In genomic region chr11:118939948-118940598, GRCh38 we compare ENCODE assay signal across 10 cellular contexts. TPM values are rescaled to one million over a fixed set of nuclear protein-coding genes. Genes with fewer than 3 reads are reported as not detected.
DNase-seq lines count a peak whose midpoint lies in the region; ATAC-seq and TF ChIP-seq lines count a peak whose summit lies in the region.
"Had no signal": no experiment of that assay in that cellular context is flagged by ENCODE, and none has a peak within 500 bp of the region (broad histone marks: within the 10 kb centered on the region; RNA-seq: fewer than 3 reads in every experiment).

No MANE protein-coding gene starts in this region.

- H3K9me3 Mint-ChIP-seq in effector memory CD8-positive, alpha-beta T cell: no peaks in the 10 kb centered on the region

- no peak for TF ChIP-seq POLR2A in esophagus muscularis mucosa (IDR thresholded peaks at IDR 0.05; ENCODE audit: low read depth)

- H3K4me3 ChIP-seq in GM23248 (no peak overlapping the region), esophagus muscularis mucosa (no peak overlapping the region)
- H3K4me3 ChIP-seq: Peyer's patch had no signal

- H3K27ac Mint-ChIP-seq in T-helper 17 cell: no peak overlapping the region
- H3K27ac Mint-ChIP-seq in effector memory CD8-positive, alpha-beta T cell: peak overlapping the region in 1 of 2 donors; percentile 53

- ATAC-seq in T-helper 17 cell: peak; percentile 90
- peak; percentile 50 for ATAC-seq in effector memory CD8-positive, alpha-beta T cell (replicated peaks)
- no peak for ATAC-seq in HG03565 (IDR thresholded peaks at IDR 0.05; ENCODE audit: unreplicated experiment)
- ATAC-seq in HG03039 (IDR thresholded peaks at IDR 0.05; ENCODE audit: unreplicated experiment): no peak

- H3K4me2 ChIP-seq in GM23248 (ENCODE audit: unreplicated experiment): no peak overlapping the region

- H3K27ac ChIP-seq in GM23248 (no peak overlapping the region), esophagus muscularis mucosa (replicated peaks in 1 of 4) (no peak overlapping the region)
- H3K27ac ChIP-seq: Peyer's patch had no signal

- WGBS in GM23248 (ENCODE audit: low coverage in 1 of 2, low lambda C conversion rate in 2 of 2, missing lambda C conversion rate in 2 of 2), 2 experiments: 45 to 53% methylated on average over 12 to 14 of the region's 14 CpGs
- 50% methylated on average over 9 of the region's 14 CpGs for WGBS in esophagus muscularis mucosa

- TF ChIP-seq CTCF in esophagus muscularis mucosa (IDR thresholded peaks at IDR 0.05): no peak

- H3F3A ChIP-seq in GM23248 (ENCODE audit: insufficient read depth): peaks cover 13% of the 10 kb centered on the region

- H3K9ac ChIP-seq in GM23248: no peak overlapping the region

- H3K36me3 ChIP-seq in GM23248 (ENCODE audit: low read depth) (no peaks in the 10 kb centered on the region), esophagus muscularis mucosa (no peaks in the 10 kb centered on the region)
- H3K36me3 ChIP-seq: Peyer's patch had no signal

- H3K4me1 ChIP-seq in GM23248 (ENCODE audit: insufficient read depth): peaks cover 14% of the 10 kb centered on the region
- H3K4me1 ChIP-seq in esophagus muscularis mucosa: no peaks in the 10 kb centered on the region

- in situ Hi-C loops in GM23248 (cut with MboI): loop anchor here (10.0 kb wide), 1 partner anchor 245 kb away; no protein-coding TSS in a partner anchor

- H3K27me3 Mint-ChIP-seq in T-helper 17 cell: peaks cover 2% of the 10 kb centered on the region
- peaks cover 0 to 28% of the 10 kb centered on the region in 2 donors for H3K27me3 Mint-ChIP-seq in effector memory CD8-positive, alpha-beta T cell

- 0 out of 2 replicates have a peak overlapping the region, but pooled peaks have one; percentile 24 for H2AFZ ChIP-seq in GM23248

- no peaks in the 10 kb centered on the region for H3K9me3 ChIP-seq in GM23248 (ENCODE audit: low read depth)
- no peaks in the 10 kb centered on the region for H3K9me3 ChIP-seq in T-helper 17 cell (ENCODE audit: control insufficient read depth, low read length, poor library complexity, severe bottlenecking)
- no peaks in the 10 kb centered on the region for H3K9me3 ChIP-seq in esophagus muscularis mucosa
- H3K9me3 ChIP-seq: Peyer's patch had no signal

- H4K20me1 ChIP-seq in GM23248 (ENCODE audit: insufficient read depth): no peaks in the 10 kb centered on the region

- DNase-seq in GM23248 (peak; percentile 16), T-helper 17 cell (peak in 1 of 3 donors; percentile 35), mucosa of gallbladder (ENCODE audit: low spot score) (no peak), esophagus muscularis mucosa (ENCODE audit: extremely low spot score) (no peak)
- no peak for DNase-seq in effector memory CD8-positive, alpha-beta T cell
- DNase-seq in stimulated activated CD4-positive, alpha-beta T cell treated with anti-CD3 and anti-CD28 coated beads, Interleukin-12 subunit alpha, Interleukin-12 subunit beta, amount 100 ng/mL, for 48 hours (ENCODE audit: low read depth in 2 of 3, low spot score in 1 of 3): peak in 2 of 3 donors; percentile 60

- H3K9me2 ChIP-seq in GM23248 (ENCODE audit: insufficient read depth): no peaks in the 10 kb centered on the region

- H3K4me1 Mint-ChIP-seq in T-helper 17 cell: peaks cover 28% of the 10 kb centered on the region
- H3K4me1 Mint-ChIP-seq in effector memory CD8-positive, alpha-beta T cell (ENCODE audit: low read depth in 2 of 2): peaks cover 7 to 10% of the 10 kb centered on the region in 2 donors

- peaks cover under 1% of the 10 kb centered on the region for H3K36me3 Mint-ChIP-seq in T-helper 17 cell (ENCODE audit: low read depth)
- H3K36me3 Mint-ChIP-seq in effector memory CD8-positive, alpha-beta T cell (ENCODE audit: insufficient read depth): no peaks in the 10 kb centered on the region

- intact Hi-C loops in esophagus muscularis mucosa (cut with DNase I): loop anchor here (5.0 kb wide), 1 partner anchor 38 kb away; no protein-coding TSS in a partner anchor

- H3K4me3 Mint-ChIP-seq in T-helper 17 cell: peak overlapping the region; percentile 64
- H3K4me3 Mint-ChIP-seq in effector memory CD8-positive, alpha-beta T cell: peak overlapping the region in 1 of 2 donors; percentile 52

- no peaks in the 10 kb centered on the region for H3K79me2 ChIP-seq in GM23248 (ENCODE audit: insufficient read depth)

- H3K27me3 ChIP-seq in GM23248 (replicated peaks; ENCODE audit: insufficient read depth): no peaks in the 10 kb centered on the region
- H3K27me3 ChIP-seq in esophagus muscularis mucosa: peaks cover 0 to 7% (median 0%) of the 10 kb centered on the region in 4 donors
- H3K27me3 ChIP-seq: Peyer's patch had no signal

- no peak for TF ChIP-seq EP300 in esophagus muscularis mucosa (IDR thresholded peaks at IDR 0.05)

RNA-seq across cellular contexts. Expression of gene BCL9L, which starts 14.3 kb away (rescaled TPM):
- total RNA-seq in GM23248 (2014; rRNA removed; shearing (Covaris generic)): 13.9 and 17.6 TPM in 2 replicates
- polyA plus RNA-seq in GM23248 (2016; fragmentation: Nextera tagmentation; extraction: Ambion mirVana): 7.2 TPM in 2 replicates
- 100 to 1,000 TPM; 186 to 204 TPM for total RNA-seq in T-helper 17 cell
- 107 TPM for total RNA-seq in mucosa of gallbladder
- total RNA-seq in esophagus muscularis mucosa: 10 to 100 TPM; 19.1 to 66.2 (median 42.7) TPM

RNA-seq across cellular contexts. Expression of gene UPK2, which starts 16.0 kb away (rescaled TPM):
- total RNA-seq in GM23248 (2014; rRNA removed; shearing (Covaris generic)): not detected in 2 replicates
- 0.27 and 0.28 TPM in 2 replicates for polyA plus RNA-seq in GM23248 (2016; fragmentation: Nextera tagmentation; extraction: Ambion mirVana)
- not detected for total RNA-seq in T-helper 17 cell
- not detected for total RNA-seq in mucosa of gallbladder
- total RNA-seq in esophagus muscularis mucosa: not detected
- total RNA-seq: Peyer's patch had no signal

RNA-seq across cellular contexts. Expression of gene FOXR1, which starts 31.5 kb away (rescaled TPM):
- not detected in 2 replicates for total RNA-seq in GM23248 (2014; rRNA removed; shearing (Covaris generic))
- polyA plus RNA-seq in GM23248 (2016; fragmentation: Nextera tagmentation; extraction: Ambion mirVana): not detected in 2 replicates
- not detected for total RNA-seq in T-helper 17 cell
- not detected for total RNA-seq in mucosa of gallbladder
- total RNA-seq in esophagus muscularis mucosa: not detected
- total RNA-seq: Peyer's patch, renal cortical epithelial cell had no signal

RNA-seq across cellular contexts. Expression of gene CXCR5, which starts 56.4 kb away (rescaled TPM):
- total RNA-seq in GM23248 (2014; rRNA removed; shearing (Covaris generic)): not detected in 2 replicates
- polyA plus RNA-seq in GM23248 (2016; fragmentation: Nextera tagmentation; extraction: Ambion mirVana): not detected in 2 replicates
- total RNA-seq in T-helper 17 cell (10 to 100 TPM; 11.1 to 15.0 TPM), mucosa of gallbladder (0.06 TPM), esophagus muscularis mucosa (under 1 TPM in 1 of 4 donors, not detected in 3; 0.17 TPM)
- total RNA-seq: renal cortical epithelial cell had no signal

RNA-seq across cellular contexts. Expression of gene CENATAC, which starts 57.9 kb away (rescaled TPM):
- 15.3 and 19.3 TPM in 2 replicates for total RNA-seq in GM23248 (2014; rRNA removed; shearing (Covaris generic))
- polyA plus RNA-seq in GM23248 (2016; fragmentation: Nextera tagmentation; extraction: Ambion mirVana): 10.4 and 13.1 TPM in 2 replicates
- total RNA-seq in T-helper 17 cell (100 to 1,000 TPM; 116 TPM), mucosa of gallbladder (23.2 TPM), esophagus muscularis mucosa (10 to 100 TPM; 22.2 to 55.2 (median 30.8) TPM)

Comparison
In these comparisons a context has a peak if more than half of its experiments do, and no peak if none do; other contexts are left out.
1. DNase-seq: peak in GM23248 (single experiment) and stimulated activated CD4-positive, alpha-beta T cell treated with anti-CD3 and anti-CD28 coated beads, Interleukin-12 subunit alpha, Interleukin-12 subunit beta, amount 100 ng/mL, for 48 hours (2 of 3); none in effector memory CD8-positive, alpha-beta T cell (0 of 3), mucosa of gallbladder (single experiment) and esophagus muscularis mucosa (single experiment).
2. ATAC-seq: peak in T-helper 17 cell (single experiment) and effector memory CD8-positive, alpha-beta T cell (single experiment); none in HG03565 (single experiment) and HG03039 (single experiment).